ENCODE assay signal across 20 cellular contexts in genomic region chr6:47187883-47188587, GRCh38.
DNase-seq lines count a peak whose midpoint lies in the region; ATAC-seq, FAIRE-seq and TF ChIP-seq lines count a peak whose summit lies in the region.
"Had no signal": no experiment of that assay in that cellular context is flagged by ENCODE, and none has a peak within 500 bp of the region (broad histone marks: within the 10 kb centered on the region; RNA-seq: fewer than 3 reads in every experiment).

No MANE protein-coding gene starts in this region.

- H3K36me3 ChIP-seq in breast epithelium (no peaks in the 10 kb centered on the region), kidney (ENCODE audit: control insufficient read depth in 1 of 2, insufficient read depth in 2 of 2, low read length in 2 of 2) (no peaks in the 10 kb centered on the region)
- H3K36me3 ChIP-seq: cardiac muscle cell, tibial nerve had no signal

- intact Hi-C loops in MCF 10A (cut with micrococcal nuclease) (loop anchor here (1.0 kb wide), 1 partner anchor 121 kb away; the partner anchor contains the start of gene TNFRSF21), breast epithelium (cut with DNase I; ENCODE audit: low total_unique reads) (no loop called here), kidney (cut with DNase I) (no loop called here)
- intact Hi-C loops in activated CD4-positive, alpha-beta T cell treated with anti-CD3 and anti-CD28 coated beads, Interleukin-2, amount 10 ng/mL, durations not matched to agents 24 days and 14 days (cut with micrococcal nuclease), result no loop called here

- H3K9me3 Mint-ChIP-seq in MCF 10A (ENCODE audit: unreplicated experiment), result no peaks in the 10 kb centered on the region
- no peaks in the 10 kb centered on the region for H3K9me3 Mint-ChIP-seq in activated T-cell treated with anti-CD3 and anti-CD28 coated beads, Interleukin-2, amount 50 U/mL, for 4 hours
- H3K9me3 Mint-ChIP-seq in activated CD4-positive, alpha-beta T cell treated with anti-CD3 and anti-CD28 coated beads, Interleukin-2, amount 10 ng/mL, durations not matched to agents 24 days and 14 days, result peaks cover 5% of the 10 kb centered on the region
- H3K9me3 Mint-ChIP-seq: natural killer cell had no signal

- POLR2A ChIA-PET in MCF 10A (lab: Yijun Ruan, JAX), result interaction anchor here (0.7 to 3.4 kb wide), 7 partner anchors 10 to 90 kb away, joined by 3 to 33 read pairs (median 5); no protein-coding TSS in a partner anchor

- H3K4me3 ChIP-seq in breast epithelium, result no peak overlapping the region
- no peak overlapping the region for H3K4me3 ChIP-seq in choroid plexus epithelial cell (ENCODE audit: low read depth, low read length)
- H3K4me3 ChIP-seq in kidney (ENCODE audit: low read length in 2 of 2), result no peak overlapping the region
- H3K4me3 ChIP-seq: cardiac muscle cell, tibial nerve had no signal

- no peaks in the 10 kb centered on the region for H3K27me3 Mint-ChIP-seq in MCF 10A (ENCODE audit: insufficient read depth, unreplicated experiment)
- H3K27me3 Mint-ChIP-seq in activated T-cell treated with anti-CD3 and anti-CD28 coated beads, Interleukin-2, amount 50 U/mL, for 4 hours (ENCODE audit: low read depth), result peaks cover 5% of the 10 kb centered on the region
- peaks cover 4% of the 10 kb centered on the region for H3K27me3 Mint-ChIP-seq in activated CD4-positive, alpha-beta T cell treated with anti-CD3 and anti-CD28 coated beads, Interleukin-2, amount 10 ng/mL, durations not matched to agents 24 days and 14 days
- H3K27me3 Mint-ChIP-seq: activated CD4-positive, alpha-beta memory T cell treated with anti-CD3 and anti-CD28 coated beads, Interleukin-2, amount 10 ng/mL, durations not matched to agents 7 days and 5 days had no signal

- H3K27ac ChIP-seq in breast epithelium (no peak overlapping the region), kidney (ENCODE audit: low read depth in 2 of 2, low read length in 2 of 2) (peak overlapping the region in 1 of 2 donors; percentile 49)
- H3K27ac ChIP-seq: 22Rv1, C4-2B, cardiac muscle cell, tibial nerve, VCaP had no signal

- DNase-seq in MCF 10A (ENCODE audit: unreplicated experiment) (no peak), breast epithelium (ENCODE audit: low spot score in 2 of 2) (no peak), choroid plexus epithelial cell (ENCODE audit: low read depth) (peak; percentile 47), kidney (no peak), superior temporal gyrus (ENCODE audit: extremely low spot score) (no peak)
- no peak for DNase-seq in activated T-cell treated with anti-CD3 and anti-CD28 coated beads, Interleukin-2, amount 50 U/mL, for 4 hours
- no peak for DNase-seq in activated CD4-positive, alpha-beta T cell treated with anti-CD3 and anti-CD28 coated beads, Interleukin-2, amount 10 ng/mL, durations not matched to agents 24 days and 14 days
- DNase-seq: activated CD4-positive, alpha-beta memory T cell treated with anti-CD3 and anti-CD28 coated beads, Interleukin-2, amount 10 ng/mL, durations not matched to agents 7 days and 5 days; activated T-cell treated with anti-CD3 and anti-CD28 coated beads, Interleukin-2, amount 50 U/mL, for 48 hours; effector memory CD4-positive, alpha-beta T cell; GOT3; natural killer cell; NCI-H2171 had no signal

- TF ChIP-seq CTCF in MCF 10A (IDR thresholded peaks at IDR 0.05; ENCODE audit: unreplicated experiment), result no peak
- TF ChIP-seq CTCF in breast epithelium (IDR thresholded peaks at IDR 0.05), result no peak
- TF ChIP-seq CTCF in choroid plexus epithelial cell (conservative IDR thresholded peaks at IDR 0.05; ENCODE audit: low read depth, low read length), result no peak
- no peak for TF ChIP-seq CTCF in kidney (IDR thresholded peaks at IDR 0.05; ENCODE audit: borderline replicate concordance, extremely low read depth, insufficient read depth)

- peaks cover 0 to under 1% of the 10 kb centered on the region in 2 donors for H3K4me1 ChIP-seq in breast epithelium
- peaks cover 0 to 5% of the 10 kb centered on the region in 2 donors for H3K4me1 ChIP-seq in kidney (ENCODE audit: control insufficient read depth in 1 of 2, insufficient read depth in 1 of 2, low read depth in 1 of 2, low read length in 2 of 2)
- H3K4me1 ChIP-seq: tibial nerve had no signal

- no peak overlapping the region for H3K4me3 Mint-ChIP-seq in MCF 10A (ENCODE audit: unreplicated experiment)
- H3K4me3 Mint-ChIP-seq in activated T-cell treated with anti-CD3 and anti-CD28 coated beads, Interleukin-2, amount 50 U/mL, for 4 hours, result no peak overlapping the region
- no peak overlapping the region for H3K4me3 Mint-ChIP-seq in activated CD4-positive, alpha-beta T cell treated with anti-CD3 and anti-CD28 coated beads, Interleukin-2, amount 10 ng/mL, durations not matched to agents 24 days and 14 days
- H3K4me3 Mint-ChIP-seq: activated CD4-positive, alpha-beta memory T cell treated with anti-CD3 and anti-CD28 coated beads, Interleukin-2, amount 10 ng/mL, durations not matched to agents 7 days and 5 days; natural killer cell had no signal

- peak; percentile 58 for FAIRE-seq in kidney (lab: Jason Lieb, UNC)

- H3K9me3 ChIP-seq in breast epithelium, result no peaks in the 10 kb centered on the region
- H3K9me3 ChIP-seq in kidney (ENCODE audit: control insufficient read depth in 1 of 2, low read length in 2 of 2), result no peaks in the 10 kb centered on the region
- H3K9me3 ChIP-seq: tibial nerve had no signal

- no peak for TF ChIP-seq POLR2A in breast epithelium (IDR thresholded peaks at IDR 0.05)

- no peaks in the 10 kb centered on the region for H3K36me3 Mint-ChIP-seq in MCF 10A (ENCODE audit: insufficient read depth, unreplicated experiment)
- no peaks in the 10 kb centered on the region for H3K36me3 Mint-ChIP-seq in activated T-cell treated with anti-CD3 and anti-CD28 coated beads, Interleukin-2, amount 50 U/mL, for 4 hours (ENCODE audit: insufficient read depth)
- no peaks in the 10 kb centered on the region for H3K36me3 Mint-ChIP-seq in activated CD4-positive, alpha-beta T cell treated with anti-CD3 and anti-CD28 coated beads, Interleukin-2, amount 10 ng/mL, durations not matched to agents 24 days and 14 days (ENCODE audit: low read depth)
- H3K36me3 Mint-ChIP-seq: natural killer cell had no signal

- CTCF ChIA-PET in MCF 10A (lab: Yijun Ruan, JAX), result interaction anchor here (0.6 to 1.4 kb wide), 5 partner anchors 16 to 205 kb away, joined by 3 to 6 read pairs (median 3); no protein-coding TSS in a partner anchor

- H3K9ac ChIP-seq in kidney (ENCODE audit: low read length in 2 of 2), result no peak overlapping the region

- no peaks in the 10 kb centered on the region for H3K27me3 ChIP-seq in breast epithelium
- H3K27me3 ChIP-seq: cardiac muscle cell, tibial nerve had no signal

- peaks cover 15% of the 10 kb centered on the region for H3K4me1 Mint-ChIP-seq in MCF 10A (ENCODE audit: insufficient read depth, unreplicated experiment)
- no peaks in the 10 kb centered on the region for H3K4me1 Mint-ChIP-seq in activated T-cell treated with anti-CD3 and anti-CD28 coated beads, Interleukin-2, amount 50 U/mL, for 4 hours (ENCODE audit: low read depth)
- no peaks in the 10 kb centered on the region for H3K4me1 Mint-ChIP-seq in activated CD4-positive, alpha-beta T cell treated with anti-CD3 and anti-CD28 coated beads, Interleukin-2, amount 10 ng/mL, durations not matched to agents 24 days and 14 days
- H3K4me1 Mint-ChIP-seq: activated CD4-positive, alpha-beta memory T cell treated with anti-CD3 and anti-CD28 coated beads, Interleukin-2, amount 10 ng/mL, durations not matched to agents 7 days and 5 days; natural killer cell had no signal

- ATAC-seq in activated T-cell treated with anti-CD3 and anti-CD28 coated beads, Interleukin-2, amount 50 U/mL, for 4 hours, result no peak
- ATAC-seq in HG03432 (IDR thresholded peaks at IDR 0.05; ENCODE audit: unreplicated experiment), result no peak
- ATAC-seq: natural killer cell had no signal

- no TSS peak for BruUV-seq in MCF 10A (replicated peaks; lab: Mats Ljungman, UMichigan)

- H3K27ac Mint-ChIP-seq in MCF 10A (ENCODE audit: low read depth, unreplicated experiment), result peak overlapping the region; percentile 61
- H3K27ac Mint-ChIP-seq in activated CD4-positive, alpha-beta T cell treated with anti-CD3 and anti-CD28 coated beads, Interleukin-2, amount 10 ng/mL, durations not matched to agents 24 days and 14 days, result no peak overlapping the region
- H3K27ac Mint-ChIP-seq: activated CD4-positive, alpha-beta memory T cell treated with anti-CD3 and anti-CD28 coated beads, Interleukin-2, amount 10 ng/mL, durations not matched to agents 7 days and 5 days; activated naive CD4-positive, alpha-beta T cell treated with anti-CD3 and anti-CD28 coated beads, Interleukin-2, amount 50 U/mL, for 72 hours; natural killer cell had no signal
